Comparison of ENCODE assay signal across 20 cellular contexts in genomic region chr9:131099088-131099611, GRCh38. TPM values are rescaled to one million over a fixed set of nuclear protein-coding genes. Genes with fewer than 3 reads are reported as not detected.
DNase-seq lines count a peak whose midpoint lies in the region; TF ChIP-seq lines count a peak whose summit lies in the region.
"Had no signal": no experiment of that assay in that cellular context is flagged by ENCODE, and none has a peak within 500 bp of the region (broad histone marks: within the 10 kb centered on the region; RNA-seq: fewer than 3 reads in every experiment).

No MANE protein-coding gene starts in this region.

- H3K36me3 Mint-ChIP-seq in activated CD4-positive, alpha-beta memory T cell treated with anti-CD3 and anti-CD28 coated beads, Interleukin-2, amount 10 ng/mL, durations not matched to agents 7 days and 5 days (ENCODE audit: low read depth): peaks cover 2% of the 10 kb centered on the region
- no peaks in the 10 kb centered on the region for H3K36me3 Mint-ChIP-seq in activated CD4-positive, alpha-beta memory T cell treated with anti-CD3 and anti-CD28 coated beads for 36 hours
- no peaks in the 10 kb centered on the region for H3K36me3 Mint-ChIP-seq in neural progenitor cell
- H3K36me3 Mint-ChIP-seq: activated naive CD8-positive, alpha-beta T cell treated with anti-CD3 and anti-CD28 coated beads for 36 hours; immature natural killer cell; stimulated activated naive B cell treated with anti-CD40 and anti-IgM and Interleukin-4, amounts not matched to agents 10 μg/mL and 1 μg/mL and 100 μg/mL, for 72 hours had no signal

- CTCF ChIA-PET in activated CD4-positive, alpha-beta memory T cell treated with anti-CD3 and anti-CD28 coated beads, Interleukin-2, amount 10 ng/mL, durations not matched to agents 7 days and 5 days (lab: Charles Lee): interaction anchor here (0.6 to 1.3 kb wide), 4 partner anchors 45 to 105 kb away, joined by 3 to 5 read pairs (median 4); no protein-coding TSS in a partner anchor
- CTCF ChIA-PET in activated CD4-positive, alpha-beta memory T cell treated with anti-CD3 and anti-CD28 coated beads for 36 hours (lab: Charles Lee): interaction anchor here (1.4 kb wide), 1 partner anchor 41 kb away, joined by 5 read pairs; no protein-coding TSS in a partner anchor

- TF ChIP-seq POLR2A in erythroblast (IDR thresholded peaks at IDR 0.05; ENCODE audit: low read length) (no peak), tibial nerve (IDR thresholded peaks at IDR 0.05) (no peak)

- peaks cover 32% of the 10 kb centered on the region for H3K27me3 Mint-ChIP-seq in activated CD4-positive, alpha-beta memory T cell treated with anti-CD3 and anti-CD28 coated beads, Interleukin-2, amount 10 ng/mL, durations not matched to agents 7 days and 5 days
- peaks cover 27% of the 10 kb centered on the region for H3K27me3 Mint-ChIP-seq in activated CD4-positive, alpha-beta memory T cell treated with anti-CD3 and anti-CD28 coated beads for 36 hours
- peaks cover 10% of the 10 kb centered on the region for H3K27me3 Mint-ChIP-seq in neural progenitor cell (ENCODE audit: insufficient read depth, low read depth)

- no peak overlapping the region for H3K4me3 ChIP-seq in neural progenitor cell
- peak overlapping the region in 1 of 4 donors; percentile 65 for H3K4me3 ChIP-seq in tibial nerve
- no peak overlapping the region for H3K4me3 ChIP-seq in HAP-1
- no peak overlapping the region for H3K4me3 ChIP-seq in GM23248
- H3K4me3 ChIP-seq: lower lobe of right lung, MG63, ovary, upper lobe of left lung had no signal

- in situ Hi-C loops in HAP-1 (cut with MboI; ENCODE audit: low sequenced_read_pairs): no loop called here
- in situ Hi-C loops in GM23248 (cut with MboI): no loop called here

- H2AFZ ChIP-seq in neural progenitor cell (replicated peaks): no peak overlapping the region
- H2AFZ ChIP-seq in GM23248: no peak overlapping the region

- TF ChIP-seq EP300 in tibial nerve (IDR thresholded peaks at IDR 0.05): no peak

- H3K79me2 ChIP-seq in neural progenitor cell (ENCODE audit: low read depth) (peaks cover 39% of the 10 kb centered on the region), GM23248 (ENCODE audit: insufficient read depth) (no peaks in the 10 kb centered on the region)

- H3K9ac ChIP-seq in neural progenitor cell (no peak overlapping the region), GM23248 (no peak overlapping the region)

- H3K27me3 ChIP-seq in neural progenitor cell (no peaks in the 10 kb centered on the region), tibial nerve (peaks cover 0 to 22% of the 10 kb centered on the region in 2 donors), HAP-1 (ENCODE audit: low read depth) (0 out of 2 replicates have a peak, but pooled peaks cover 3% of the 10 kb centered on the region), GM23248 (replicated peaks; ENCODE audit: insufficient read depth) (peaks cover 30% of the 10 kb centered on the region)
- H3K27me3 ChIP-seq: MG63, ovary had no signal

- POLR2A ChIA-PET in activated CD4-positive, alpha-beta memory T cell treated with anti-CD3 and anti-CD28 coated beads, Interleukin-2, amount 10 ng/mL, durations not matched to agents 7 days and 5 days (lab: Charles Lee): interaction anchor here (0.6 to 2.9 kb wide), 2 partner anchors 26 to 406 kb away, joined by 3 to 12 read pairs; partner anchors contain the start of genes EXOSC2 and NUP214
- POLR2A ChIA-PET in activated CD4-positive, alpha-beta memory T cell treated with anti-CD3 and anti-CD28 coated beads for 36 hours (lab: Charles Lee): interaction anchor here (1.0 kb wide), 1 partner anchor 26 kb away, joined by 3 read pairs; the partner anchor contains the start of gene NUP214

- H3K4me3 Mint-ChIP-seq in activated CD4-positive, alpha-beta memory T cell treated with anti-CD3 and anti-CD28 coated beads, Interleukin-2, amount 10 ng/mL, durations not matched to agents 7 days and 5 days: no peak overlapping the region
- H3K4me3 Mint-ChIP-seq in activated CD4-positive, alpha-beta memory T cell treated with anti-CD3 and anti-CD28 coated beads for 36 hours: no peak overlapping the region
- peak overlapping the region; percentile 33 for H3K4me3 Mint-ChIP-seq in neural progenitor cell
- H3K4me3 Mint-ChIP-seq: activated CD4-positive, alpha-beta T cell treated with anti-CD3 and anti-CD28 coated beads for 36 hours; activated naive CD8-positive, alpha-beta T cell treated with anti-CD3 and anti-CD28 coated beads for 36 hours; immature natural killer cell; stimulated activated naive B cell treated with anti-CD40 and anti-IgM and Interleukin-4, amounts not matched to agents 10 μg/mL and 1 μg/mL and 100 μg/mL, for 72 hours had no signal

- no peaks in the 10 kb centered on the region for H3K36me3 ChIP-seq in neural progenitor cell
- H3K36me3 ChIP-seq in tibial nerve: no peaks in the 10 kb centered on the region
- H3K36me3 ChIP-seq in HAP-1 (replicated peaks): no peaks in the 10 kb centered on the region
- no peaks in the 10 kb centered on the region for H3K36me3 ChIP-seq in GM23248 (ENCODE audit: low read depth)
- H3K36me3 ChIP-seq: lower lobe of right lung, MG63, ovary, upper lobe of left lung had no signal

- peaks cover 31% of the 10 kb centered on the region for H3F3A ChIP-seq in neural progenitor cell (ENCODE audit: low read depth)
- H3F3A ChIP-seq in GM23248 (ENCODE audit: insufficient read depth): no peaks in the 10 kb centered on the region

- intact Hi-C loops in activated CD4-positive, alpha-beta memory T cell treated with anti-CD3 and anti-CD28 coated beads for 36 hours (cut with micrococcal nuclease): no loop called here

- H3K4me2 ChIP-seq in neural progenitor cell: no peak overlapping the region
- H3K4me2 ChIP-seq in GM23248 (ENCODE audit: unreplicated experiment): no peak overlapping the region

- H3K9me3 ChIP-seq in neural progenitor cell (ENCODE audit: low read depth) (no peaks in the 10 kb centered on the region), tibial nerve (no peaks in the 10 kb centered on the region), HAP-1 (no peaks in the 10 kb centered on the region), GM23248 (ENCODE audit: low read depth) (no peaks in the 10 kb centered on the region)
- H3K9me3 ChIP-seq: lower lobe of right lung, MG63, ovary, upper lobe of left lung had no signal

- no peaks in the 10 kb centered on the region for H3K9me2 ChIP-seq in GM23248 (ENCODE audit: insufficient read depth)

- H3K4me1 ChIP-seq in neural progenitor cell (peaks cover 21% of the 10 kb centered on the region), tibial nerve (peaks cover 0 to 57% (median 4%) of the 10 kb centered on the region in 4 donors), HAP-1 (peaks cover 10% of the 10 kb centered on the region), GM23248 (ENCODE audit: insufficient read depth) (no peaks in the 10 kb centered on the region; the same call in 1 of the 2 replicates)

- DNase-seq in activated CD4-positive, alpha-beta memory T cell treated with anti-CD3 and anti-CD28 coated beads, Interleukin-2, amount 10 ng/mL, durations not matched to agents 7 days and 5 days: no peak
- DNase-seq in activated CD4-positive, alpha-beta memory T cell treated with anti-CD3 and anti-CD28 coated beads for 36 hours: no peak
- peak; percentile 10 to 22 for DNase-seq in erythroblast (lab: John Stamatoyannopoulos, UW)
- no peak for DNase-seq in neural progenitor cell (ENCODE audit: low spot score)
- no peak for DNase-seq in tibial nerve (ENCODE audit: low spot score in 2 of 2)
- no peak for DNase-seq in NOMO-1 treated with DMSO at 0.1 percent for 48 hours (lab: John Stamatoyannopoulos, UW; ENCODE audit: unreplicated experiment)
- no peak for DNase-seq in HAP-1 (ENCODE audit: low spot score in 2 of 2)
- no peak for DNase-seq in GM23248
- DNase-seq: activated CD4-positive, alpha-beta T cell treated with anti-CD3 and anti-CD28 coated beads for 36 hours; activated naive CD8-positive, alpha-beta T cell treated with anti-CD3 and anti-CD28 coated beads for 36 hours; immature natural killer cell; lower lobe of right lung; MG63; NCI-H1436; NCI-H526 treated with DMSO at 0.1 percent for 48 hours; ovary; stimulated activated naive B cell treated with anti-CD40 and anti-IgM and Interleukin-4, amounts not matched to agents 10 μg/mL and 1 μg/mL and 100 μg/mL, for 72 hours; upper lobe of left lung had no signal

- 75 to 82% methylated on average over 8 of the region's 8 CpGs for WGBS in tibial nerve, 2 donors
- 66 to 72% methylated on average over 8 of the region's 8 CpGs for WGBS in GM23248 (ENCODE audit: low coverage in 1 of 2, low lambda C conversion rate in 2 of 2, missing lambda C conversion rate in 2 of 2), 2 experiments

- peak overlapping the region; percentile 31 for H3K27ac Mint-ChIP-seq in activated CD4-positive, alpha-beta memory T cell treated with anti-CD3 and anti-CD28 coated beads, Interleukin-2, amount 10 ng/mL, durations not matched to agents 7 days and 5 days
- no peak overlapping the region for H3K27ac Mint-ChIP-seq in activated CD4-positive, alpha-beta memory T cell treated with anti-CD3 and anti-CD28 coated beads for 36 hours
- peak overlapping the region; percentile 62 for H3K27ac Mint-ChIP-seq in neural progenitor cell
- H3K27ac Mint-ChIP-seq: activated CD4-positive, alpha-beta T cell treated with anti-CD3 and anti-CD28 coated beads for 36 hours; activated naive CD8-positive, alpha-beta T cell treated with anti-CD3 and anti-CD28 coated beads for 36 hours; activated T-helper 2 cell treated with anti-CD3 and anti-CD28 coated beads, Interferon-gamma antibody, Interleukin-2, Interleukin-4, amounts not matched to agents 10 μg/mL and 5 μg/mL and 100 μg/mL, durations not matched to agents 14 hours and 24 hours and 36 hours; immature natural killer cell; stimulated activated naive B cell treated with anti-CD40 and anti-IgM and Interleukin-4, amounts not matched to agents 10 μg/mL and 1 μg/mL and 100 μg/mL, for 72 hours had no signal

- H4K20me1 ChIP-seq in neural progenitor cell (ENCODE audit: low read depth) (peaks cover 15% of the 10 kb centered on the region), GM23248 (ENCODE audit: insufficient read depth) (no peaks in the 10 kb centered on the region)

- peaks cover 18% of the 10 kb centered on the region for H3K4me1 Mint-ChIP-seq in activated CD4-positive, alpha-beta memory T cell treated with anti-CD3 and anti-CD28 coated beads, Interleukin-2, amount 10 ng/mL, durations not matched to agents 7 days and 5 days
- H3K4me1 Mint-ChIP-seq in activated CD4-positive, alpha-beta memory T cell treated with anti-CD3 and anti-CD28 coated beads for 36 hours (ENCODE audit: low read depth): peaks cover 7% of the 10 kb centered on the region
- H3K4me1 Mint-ChIP-seq in neural progenitor cell: peaks cover 26% of the 10 kb centered on the region

- no peaks in the 10 kb centered on the region for H3K9me3 Mint-ChIP-seq in activated CD4-positive, alpha-beta memory T cell treated with anti-CD3 and anti-CD28 coated beads, Interleukin-2, amount 10 ng/mL, durations not matched to agents 7 days and 5 days
- H3K9me3 Mint-ChIP-seq in activated CD4-positive, alpha-beta memory T cell treated with anti-CD3 and anti-CD28 coated beads for 36 hours: no peaks in the 10 kb centered on the region
- H3K9me3 Mint-ChIP-seq in neural progenitor cell: no peaks in the 10 kb centered on the region
- H3K9me3 Mint-ChIP-seq: activated naive CD8-positive, alpha-beta T cell treated with anti-CD3 and anti-CD28 coated beads for 36 hours; activated T-helper 2 cell treated with anti-CD3 and anti-CD28 coated beads, Interferon-gamma antibody, Interleukin-2, Interleukin-4, amounts not matched to agents 10 μg/mL and 5 μg/mL and 100 μg/mL, durations not matched to agents 14 hours and 24 hours and 36 hours; immature natural killer cell; stimulated activated naive B cell treated with anti-CD40 and anti-IgM and Interleukin-4, amounts not matched to agents 10 μg/mL and 1 μg/mL and 100 μg/mL, for 72 hours had no signal

- H3K27ac ChIP-seq in neural progenitor cell (no peak overlapping the region), tibial nerve (peak overlapping the region; percentile 56 to 93 (median 80)), GM23248 (no peak overlapping the region)
- H3K27ac ChIP-seq: 22Rv1, lower lobe of right lung, ovary had no signal

- TF ChIP-seq CTCF in neural progenitor cell (IDR thresholded peaks at IDR 0.05) (no peak), tibial nerve (IDR thresholded peaks at IDR 0.05) (no peak)

RNA-seq across cellular contexts. Expression of gene AIF1L, which starts 2.8 kb away (rescaled TPM):
- total RNA-seq in activated CD4-positive, alpha-beta memory T cell treated with anti-CD3 and anti-CD28 coated beads, Interleukin-2, amount 10 ng/mL, durations not matched to agents 7 days and 5 days: under 1 TPM; 0.30 to 0.50 TPM
- total RNA-seq in activated CD4-positive, alpha-beta memory T cell treated with anti-CD3 and anti-CD28 coated beads for 36 hours: 1 to 10 TPM in 1 of 2 experiments, under 1 TPM in 1; 0.85 to 1.4 TPM
- total RNA-seq in neural progenitor cell (ENCODE audit: low replicate concordance) (69.0 and 95.1 TPM in 2 replicates), tibial nerve (10 to 100 TPM; 42.9 to 55.9 (median 50.0) TPM)
- not detected in 2 replicates for total RNA-seq in GM23248 (2014; rRNA removed; shearing (Covaris generic))
- polyA plus RNA-seq in GM23248 (2016; fragmentation: Nextera tagmentation; extraction: Ambion mirVana): 0.28 TPM in 1 of 2 replicates, not detected in the other
- polyA plus RNA-seq: immature natural killer cell had no signal

RNA-seq across cellular contexts. Expression of gene NUP214, which starts 26.2 kb away (rescaled TPM):
- total RNA-seq in activated CD4-positive, alpha-beta memory T cell treated with anti-CD3 and anti-CD28 coated beads, Interleukin-2, amount 10 ng/mL, durations not matched to agents 7 days and 5 days: 10 to 100 TPM; 43.8 to 51.3 TPM
- 10 to 100 TPM; 45.5 to 49.9 TPM for total RNA-seq in activated CD4-positive, alpha-beta memory T cell treated with anti-CD3 and anti-CD28 coated beads for 36 hours
- total RNA-seq in neural progenitor cell (ENCODE audit: low replicate concordance) (21.1 and 37.6 TPM in 2 replicates), tibial nerve (10 to 100 TPM; 39.8 to 94.2 (median 70.2) TPM)
- total RNA-seq in GM23248 (2014; rRNA removed; shearing (Covaris generic)): 13.1 and 22.3 TPM in 2 replicates
- polyA plus RNA-seq in GM23248 (2016; fragmentation: Nextera tagmentation; extraction: Ambion mirVana): 11.7 and 14.3 TPM in 2 replicates

Comparison
In these comparisons a context has a peak if more than half of its experiments do, and no peak if none do; other contexts are left out.
1. DNase-seq: peak in erythroblast (2 of 2); none in activated CD4-positive, alpha-beta memory T cell treated with anti-CD3 and anti-CD28 coated beads, Interleukin-2, amount 10 ng/mL, durations not matched to agents 7 days and 5 days (single experiment), activated CD4-positive, alpha-beta memory T cell treated with anti-CD3 and anti-CD28 coated beads for 36 hours (single experiment), neural progenitor cell (single experiment), tibial nerve (0 of 2), NOMO-1 treated with DMSO at 0.1 percent for 48 hours (single experiment), HAP-1 (0 of 2) and GM23248 (single experiment).
2. H3K27ac ChIP-seq: peak in tibial nerve (4 of 4); none in neural progenitor cell (single experiment) and GM23248 (single experiment).
3. RNA of gene AIF1L, which starts 2.8 kb away (total RNA-seq): 69.0 to 95.1 TPM in neural progenitor cell and 42.9 to 55.9 TPM in tibial nerve; 0.85 to 1.4 TPM in activated CD4-positive, alpha-beta memory T cell treated with anti-CD3 and anti-CD28 coated beads for 36 hours, 0.30 to 0.50 TPM in activated CD4-positive, alpha-beta memory T cell treated with anti-CD3 and anti-CD28 coated beads, Interleukin-2, amount 10 ng/mL, durations not matched to agents 7 days and 5 days and not detected in GM23248; every median in the first group is over 10 times any median in the second.